ENCODE assay signal across 1 cellular context in genomic region chr1:24656046-24656445, GRCh38.
TF ChIP-seq lines count a peak whose summit lies in the region.

No MANE protein-coding gene starts in this region.

TF ChIP-seq in WTC11, 78 proteins besides CTCF, POLR2A, EP300 and RAD21:
- TF ChIP-seq ARID4B (CRISPR knock-in tag; IDR thresholded peaks at IDR 0.05; ENCODE audit: borderline replicate concordance) (no peak), ZMAT4 (CRISPR knock-in tag; IDR thresholded peaks at IDR 0.05) (no peak), MYBL2 (CRISPR knock-in tag; IDR thresholded peaks at IDR 0.05) (no peak), ZNF425 (CRISPR knock-in tag; conservative IDR thresholded peaks at IDR 0.05) (no peak), EMX1 (CRISPR knock-in tag; IDR thresholded peaks at IDR 0.05) (no peak), E2F5 (CRISPR knock-in tag; IDR thresholded peaks at IDR 0.05) (no peak), ATF2 (CRISPR knock-in tag; IDR thresholded peaks at IDR 0.05; ENCODE audit: borderline replicate concordance, low read depth) (no peak), TP53 (CRISPR knock-in tag; IDR thresholded peaks at IDR 0.05) (no peak), ELF4 (CRISPR knock-in tag; IDR thresholded peaks at IDR 0.05; ENCODE audit: low read depth) (no peak), E2F1 (CRISPR knock-in tag; IDR thresholded peaks at IDR 0.05) (no peak), ZNF423 (CRISPR knock-in tag; IDR thresholded peaks at IDR 0.05) (no peak), ZSCAN18 (CRISPR knock-in tag; IDR thresholded peaks at IDR 0.05) (no peak)
